In the genomic region with DNA sequence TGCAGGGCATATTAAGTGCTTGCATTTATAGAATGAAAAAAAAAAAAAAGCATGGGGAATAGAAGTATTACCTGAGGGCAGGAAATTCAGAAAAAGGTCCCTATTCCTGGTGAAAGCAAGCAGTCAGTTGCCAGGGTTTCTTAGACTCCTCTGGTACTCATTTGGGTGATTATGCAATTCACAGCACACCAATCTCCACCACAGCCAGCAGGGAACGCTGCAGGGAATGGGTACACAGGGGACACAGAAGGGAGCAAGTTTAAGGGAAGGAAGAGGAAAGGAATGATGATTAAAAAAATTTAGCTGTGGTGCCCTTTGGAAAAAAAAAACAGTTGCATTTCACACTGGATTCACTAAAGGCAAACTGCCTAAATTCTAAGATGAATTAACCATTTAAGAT, we compare ENCODE assay signal across 1 cellular context.
TF ChIP-seq lines count a peak whose summit lies in the region.

No MANE protein-coding gene starts in this region.

TF ChIP-seq in GM23338, 12 proteins besides CTCF, POLR2A, EP300 and RAD21:
- TF ChIP-seq, protein P1, sequence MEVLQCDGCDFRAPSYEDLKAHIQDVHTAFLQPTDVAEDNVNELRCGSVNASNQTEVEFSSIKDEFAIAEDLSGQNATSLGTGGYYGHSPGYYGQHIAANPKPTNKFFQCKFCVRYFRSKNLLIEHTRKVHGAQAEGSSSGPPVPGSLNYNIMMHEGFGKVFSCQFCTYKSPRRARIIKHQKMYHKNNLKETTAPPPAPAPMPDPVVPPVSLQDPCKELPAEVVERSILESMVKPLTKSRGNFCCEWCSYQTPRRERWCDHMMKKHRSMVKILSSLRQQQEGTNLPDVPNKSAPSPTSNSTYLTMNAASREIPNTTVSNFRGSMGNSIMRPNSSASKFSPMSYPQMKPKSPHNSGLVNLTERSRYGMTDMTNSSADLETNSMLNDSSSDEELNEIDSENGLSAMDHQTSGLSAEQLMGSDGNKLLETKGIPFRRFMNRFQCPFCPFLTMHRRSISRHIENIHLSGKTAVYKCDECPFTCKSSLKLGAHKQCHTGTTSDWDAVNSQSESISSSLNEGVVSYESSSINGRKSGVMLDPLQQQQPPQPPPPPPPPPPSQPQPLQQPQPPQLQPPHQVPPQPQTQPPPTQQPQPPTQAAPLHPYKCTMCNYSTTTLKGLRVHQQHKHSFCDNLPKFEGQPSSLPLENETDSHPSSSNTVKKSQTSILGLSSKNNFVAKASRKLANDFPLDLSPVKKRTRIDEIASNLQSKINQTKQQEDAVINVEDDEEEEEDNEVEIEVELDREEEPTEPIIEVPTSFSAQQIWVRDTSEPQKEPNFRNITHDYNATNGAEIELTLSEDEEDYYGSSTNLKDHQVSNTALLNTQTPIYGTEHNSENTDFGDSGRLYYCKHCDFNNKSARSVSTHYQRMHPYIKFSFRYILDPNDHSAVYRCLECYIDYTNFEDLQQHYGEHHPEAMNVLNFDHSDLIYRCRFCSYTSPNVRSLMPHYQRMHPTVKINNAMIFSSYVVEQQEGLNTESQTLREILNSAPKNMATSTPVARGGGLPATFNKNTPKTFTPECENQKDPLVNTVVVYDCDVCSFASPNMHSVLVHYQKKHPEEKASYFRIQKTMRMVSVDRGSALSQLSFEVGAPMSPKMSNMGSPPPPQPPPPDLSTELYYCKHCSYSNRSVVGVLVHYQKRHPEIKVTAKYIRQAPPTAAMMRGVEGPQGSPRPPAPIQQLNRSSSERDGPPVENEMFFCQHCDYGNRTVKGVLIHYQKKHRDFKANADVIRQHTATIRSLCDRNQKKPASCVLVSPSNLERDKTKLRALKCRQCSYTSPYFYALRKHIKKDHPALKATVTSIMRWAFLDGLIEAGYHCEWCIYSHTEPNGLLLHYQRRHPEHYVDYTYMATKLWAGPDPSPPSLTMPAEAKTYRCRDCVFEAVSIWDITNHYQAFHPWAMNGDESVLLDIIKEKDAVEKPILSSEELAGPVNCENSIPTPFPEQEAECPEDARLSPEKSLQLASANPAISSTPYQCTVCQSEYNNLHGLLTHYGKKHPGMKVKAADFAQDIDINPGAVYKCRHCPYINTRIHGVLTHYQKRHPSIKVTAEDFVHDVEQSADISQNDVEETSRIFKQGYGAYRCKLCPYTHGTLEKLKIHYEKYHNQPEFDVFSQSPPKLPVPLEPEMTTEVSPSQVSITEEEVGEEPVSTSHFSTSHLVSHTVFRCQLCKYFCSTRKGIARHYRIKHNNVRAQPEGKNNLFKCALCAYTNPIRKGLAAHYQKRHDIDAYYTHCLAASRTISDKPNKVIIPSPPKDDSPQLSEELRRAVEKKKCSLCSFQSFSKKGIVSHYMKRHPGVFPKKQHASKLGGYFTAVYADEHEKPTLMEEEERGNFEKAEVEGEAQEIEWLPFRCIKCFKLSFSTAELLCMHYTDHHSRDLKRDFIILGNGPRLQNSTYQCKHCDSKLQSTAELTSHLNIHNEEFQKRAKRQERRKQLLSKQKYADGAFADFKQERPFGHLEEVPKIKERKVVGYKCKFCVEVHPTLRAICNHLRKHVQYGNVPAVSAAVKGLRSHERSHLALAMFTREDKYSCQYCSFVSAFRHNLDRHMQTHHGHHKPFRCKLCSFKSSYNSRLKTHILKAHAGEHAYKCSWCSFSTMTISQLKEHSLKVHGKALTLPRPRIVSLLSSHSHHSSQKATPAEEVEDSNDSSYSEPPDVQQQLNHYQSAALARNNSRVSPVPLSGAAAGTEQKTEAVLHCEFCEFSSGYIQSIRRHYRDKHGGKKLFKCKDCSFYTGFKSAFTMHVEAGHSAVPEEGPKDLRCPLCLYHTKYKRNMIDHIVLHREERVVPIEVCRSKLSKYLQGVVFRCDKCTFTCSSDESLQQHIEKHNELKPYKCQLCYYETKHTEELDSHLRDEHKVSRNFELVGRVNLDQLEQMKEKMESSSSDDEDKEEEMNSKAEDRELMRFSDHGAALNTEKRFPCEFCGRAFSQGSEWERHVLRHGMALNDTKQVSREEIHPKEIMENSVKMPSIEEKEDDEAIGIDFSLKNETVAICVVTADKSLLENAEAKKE (CRISPR knock-in tag; IDR thresholded peaks at IDR 0.05), result no peak
- TF ChIP-seq NANOG (IDR thresholded peaks at IDR 0.05; ENCODE audit: borderline replicate concordance) (no peak), ZNF114 (CRISPR knock-in tag; IDR thresholded peaks at IDR 0.05) (no peak), ZNF331 (CRISPR knock-in tag; IDR thresholded peaks at IDR 0.05; ENCODE audit: low read depth) (no peak), JUNB (IDR thresholded peaks at IDR 0.05; ENCODE audit: unreplicated experiment) (no peak), POLR2AphosphoS5 (IDR thresholded peaks at IDR 0.05; ENCODE audit: low read depth) (no peak), EZH2phosphoT487 (IDR thresholded peaks at IDR 0.05; ENCODE audit: unreplicated experiment) (no peak), CREB1 (CRISPR knock-in tag; IDR thresholded peaks at IDR 0.05; ENCODE audit: low read depth) (no peak), STAT1 (IDR thresholded peaks at IDR 0.05; ENCODE audit: unreplicated experiment) (no peak), EZH2 (IDR thresholded peaks at IDR 0.05; ENCODE audit: low read depth, unreplicated experiment) (no peak), ETS1 (IDR thresholded peaks at IDR 0.05) (no peak)
- TF ChIP-seq, protein P2, sequence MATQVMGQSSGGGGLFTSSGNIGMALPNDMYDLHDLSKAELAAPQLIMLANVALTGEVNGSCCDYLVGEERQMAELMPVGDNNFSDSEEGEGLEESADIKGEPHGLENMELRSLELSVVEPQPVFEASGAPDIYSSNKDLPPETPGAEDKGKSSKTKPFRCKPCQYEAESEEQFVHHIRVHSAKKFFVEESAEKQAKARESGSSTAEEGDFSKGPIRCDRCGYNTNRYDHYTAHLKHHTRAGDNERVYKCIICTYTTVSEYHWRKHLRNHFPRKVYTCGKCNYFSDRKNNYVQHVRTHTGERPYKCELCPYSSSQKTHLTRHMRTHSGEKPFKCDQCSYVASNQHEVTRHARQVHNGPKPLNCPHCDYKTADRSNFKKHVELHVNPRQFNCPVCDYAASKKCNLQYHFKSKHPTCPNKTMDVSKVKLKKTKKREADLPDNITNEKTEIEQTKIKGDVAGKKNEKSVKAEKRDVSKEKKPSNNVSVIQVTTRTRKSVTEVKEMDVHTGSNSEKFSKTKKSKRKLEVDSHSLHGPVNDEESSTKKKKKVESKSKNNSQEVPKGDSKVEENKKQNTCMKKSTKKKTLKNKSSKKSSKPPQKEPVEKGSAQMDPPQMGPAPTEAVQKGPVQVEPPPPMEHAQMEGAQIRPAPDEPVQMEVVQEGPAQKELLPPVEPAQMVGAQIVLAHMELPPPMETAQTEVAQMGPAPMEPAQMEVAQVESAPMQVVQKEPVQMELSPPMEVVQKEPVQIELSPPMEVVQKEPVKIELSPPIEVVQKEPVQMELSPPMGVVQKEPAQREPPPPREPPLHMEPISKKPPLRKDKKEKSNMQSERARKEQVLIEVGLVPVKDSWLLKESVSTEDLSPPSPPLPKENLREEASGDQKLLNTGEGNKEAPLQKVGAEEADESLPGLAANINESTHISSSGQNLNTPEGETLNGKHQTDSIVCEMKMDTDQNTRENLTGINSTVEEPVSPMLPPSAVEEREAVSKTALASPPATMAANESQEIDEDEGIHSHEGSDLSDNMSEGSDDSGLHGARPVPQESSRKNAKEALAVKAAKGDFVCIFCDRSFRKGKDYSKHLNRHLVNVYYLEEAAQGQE (IDR thresholded peaks at IDR 0.05; ENCODE audit: unreplicated experiment), result no peak
